In genomic region chr11:87604350-87604749, GRCh38 we compare ENCODE assay signal across 23 cellular contexts.
DNase-seq lines count a peak whose midpoint lies in the region; ATAC-seq, FAIRE-seq and TF ChIP-seq lines count a peak whose summit lies in the region.
"Had no signal": no experiment of that assay in that cellular context is flagged by ENCODE, and none has a peak within 500 bp of the region (broad histone marks: within the 10 kb centered on the region; RNA-seq: fewer than 3 reads in every experiment).

No MANE protein-coding gene starts in this region.

- H2BK15ac ChIP-seq in H1 (ENCODE audit: low read length), result no peak overlapping the region
- no peak overlapping the region for H2BK15ac ChIP-seq in mesendoderm (replicated peaks; ENCODE audit: low read depth)

- H3K36me3 ChIP-seq in GM23338 (ENCODE audit: insufficient read depth) (no peaks in the 10 kb centered on the region), H1 (ENCODE audit: control insufficient read depth in 2 of 4, insufficient read depth in 4 of 4, low read length in 3 of 4) (no peaks in the 10 kb centered on the region), mesendoderm (ENCODE audit: control insufficient read depth, insufficient read depth, low read length) (no peaks in the 10 kb centered on the region), PC-3 (ENCODE audit: low read depth, low read length) (no peaks in the 10 kb centered on the region)
- H3K36me3 ChIP-seq: BLaER1, HAP-1 had no signal

- H3K18ac ChIP-seq in H1 (ENCODE audit: extremely low read depth, low read length) (no peak overlapping the region), mesendoderm (ENCODE audit: low read length) (peak overlapping the region; percentile 6)

- H3K4me1 ChIP-seq in GM23338 (ENCODE audit: insufficient read depth), result no peaks in the 10 kb centered on the region
- no peaks in the 10 kb centered on the region for H3K4me1 ChIP-seq in H1 (replicated peaks in 1 of 4; ENCODE audit: control insufficient read depth in 3 of 4, insufficient read depth in 4 of 4, low read length in 3 of 4)
- no peaks in the 10 kb centered on the region for H3K4me1 ChIP-seq in mesendoderm (ENCODE audit: control insufficient read depth, low read depth, low read length)
- H3K4me1 ChIP-seq in PC-3 (ENCODE audit: insufficient read depth, low read length), result no peaks in the 10 kb centered on the region
- H3K4me1 ChIP-seq: BLaER1, HAP-1 had no signal

- H3K4ac ChIP-seq in H1 (replicated peaks; ENCODE audit: insufficient read length, low read depth, low read length), result no peak overlapping the region
- H3K4ac ChIP-seq in mesendoderm (ENCODE audit: low read depth, low read length), result no peak overlapping the region

- DNase-seq in GM23338 (ENCODE audit: low spot score) (no peak), HPDE6-E6E7 (ENCODE audit: extremely low spot score) (peak; percentile 15), H1 (ENCODE audit: low read depth in 1 of 2, low spot score in 2 of 2) (no peak), mesendoderm (no peak), posterior vena cava (ENCODE audit: low spot score) (no peak), PC-3 (no peak)
- DNase-seq: CD4-positive, alpha-beta T cell; COR-L47; DMS 273 treated with DMSO at 0.1 percent for 48 hours; DND-41; MV-4-11; NCI-H1694; NCI-H2081; NCI-H446; NCI-H526; SHP77 treated with DMSO at 0.1 percent for 48 hours had no signal

- no peak overlapping the region for H3K4me3 ChIP-seq in GM23338
- H3K4me3 ChIP-seq in H1 (ENCODE audit: extremely low read depth in 1 of 4, insufficient read depth in 2 of 4, low read depth in 3 of 4, low read length in 4 of 4), result no peak overlapping the region
- no peak overlapping the region for H3K4me3 ChIP-seq in mesendoderm (ENCODE audit: low read length)
- H3K4me3 ChIP-seq in PC-3 (ENCODE audit: low read length), result no peak overlapping the region
- H3K4me3 ChIP-seq: BLaER1, GM12878, HAP-1, SK-N-MC had no signal

- H2BK20ac ChIP-seq in H1 (ENCODE audit: low read length), result no peak overlapping the region

- H3F3A ChIP-seq in GM23338 (replicated peaks; ENCODE audit: low read depth) (no peaks in the 10 kb centered on the region), PC-3 (ENCODE audit: low read length, unreplicated experiment) (no peaks in the 10 kb centered on the region)

- H3K27me3 Mint-ChIP-seq in GM23338 (ENCODE audit: insufficient read depth, low read depth, poor library complexity), result peaks cover 2% of the 10 kb centered on the region
- H3K27me3 Mint-ChIP-seq: CD4-positive, alpha-beta T cell; IgD-negative memory B cell had no signal

- CTCF ChIA-PET in H1 (lab: Charles Lee; ENCODE audit: partially characterized antibody) (no interaction called here), PC-3 (lab: Charles Lee) (no interaction called here)

- no peak overlapping the region; the same call in 1 of the 2 replicates for H2AFZ ChIP-seq in GM23338
- peak overlapping the region; percentile 20 for H2AFZ ChIP-seq in H1 (ENCODE audit: low read length)
- H2AFZ ChIP-seq in PC-3 (ENCODE audit: low read length), result no peak overlapping the region

- H3K56ac ChIP-seq in H1 (replicated peaks; ENCODE audit: insufficient read length, low read depth, low read length) (no peak overlapping the region), mesendoderm (ENCODE audit: low read length) (no peak overlapping the region)

- H4K20me1 ChIP-seq in GM23338 (replicated peaks; ENCODE audit: insufficient read depth), result no peaks in the 10 kb centered on the region
- H4K20me1 ChIP-seq in H1 (replicated peaks in 1 of 2; ENCODE audit: control insufficient read depth in 1 of 2, insufficient read depth in 2 of 2, low read length in 2 of 2), result no peaks in the 10 kb centered on the region
- H4K20me1 ChIP-seq in PC-3 (ENCODE audit: low read length), result no peaks in the 10 kb centered on the region
- H4K20me1 ChIP-seq: BLaER1 had no signal

- intact Hi-C loops in posterior vena cava (cut with DNase I) (no loop called here), PC-3 (cut with micrococcal nuclease) (no loop called here)

- no peak for FAIRE-seq in H1 (lab: Jason Lieb, UNC)
- FAIRE-seq: GM12878, RCC 7860 had no signal

- no peak overlapping the region for H2BK12ac ChIP-seq in H1 (ENCODE audit: low read depth, low read length)

- H3K9me3 Mint-ChIP-seq in GM23338, result no peaks in the 10 kb centered on the region
- H3K9me3 Mint-ChIP-seq: CD4-positive, alpha-beta T cell had no signal

- H3K4me1 Mint-ChIP-seq in GM23338, result no peaks in the 10 kb centered on the region
- H3K4me1 Mint-ChIP-seq: IgD-negative memory B cell had no signal

- H4K91ac ChIP-seq in H1 (replicated peaks; ENCODE audit: insufficient read length, low read length), result no peak overlapping the region

- H3K27me3 ChIP-seq in GM23338 (ENCODE audit: insufficient read depth) (no peaks in the 10 kb centered on the region), H1 (replicated peaks in 1 of 4; ENCODE audit: control insufficient read depth in 3 of 4, extremely low read depth in 1 of 4, insufficient read depth in 3 of 4, low read length in 3 of 4) (peaks cover 0 to 1% (median 0%) of the 10 kb centered on the region in 4 experiments; a peak in 1 of 7 replicates), mesendoderm (ENCODE audit: insufficient read depth, low read length, poor library complexity) (no peaks in the 10 kb centered on the region), PC-3 (ENCODE audit: low read length) (no peaks in the 10 kb centered on the region)
- H3K27me3 ChIP-seq: BLaER1 had no signal

- POLR2A ChIA-PET in H1 (lab: Charles Lee; ENCODE audit: partially characterized antibody), result no interaction called here
- POLR2A ChIA-PET in PC-3 (lab: Charles Lee; ENCODE audit: unreplicated experiment), result no interaction called here

- no peak overlapping the region for H2BK120ac ChIP-seq in H1 (replicated peaks; ENCODE audit: low read depth, low read length)
- no peak overlapping the region for H2BK120ac ChIP-seq in mesendoderm (ENCODE audit: low read depth, low read length)

- no peaks in the 10 kb centered on the region for H3K36me3 Mint-ChIP-seq in GM23338 (ENCODE audit: low read depth)
- H3K36me3 Mint-ChIP-seq: IgD-negative memory B cell had no signal

- no peak for TF ChIP-seq POLR2A in H1 (IDR thresholded peaks at IDR 0.05; ENCODE audit: control extremely low read depth in 1 of 2, low read depth in 2 of 2, low read length in 2 of 2)
- TF ChIP-seq POLR2A in GM18505 (IDR thresholded peaks at IDR 0.05; ENCODE audit: borderline replicate concordance, extremely low read depth, insufficient read depth, insufficient read length), result no peak

- no peak overlapping the region for H2AK5ac ChIP-seq in H1 (ENCODE audit: low read depth, low read length)
- no peak overlapping the region for H2AK5ac ChIP-seq in mesendoderm (ENCODE audit: low read length)

- 0 out of 2 replicates have a peak overlapping the region, but pooled peaks have one; percentile 65 for H3K27ac Mint-ChIP-seq in GM23338
- H3K27ac Mint-ChIP-seq: CD4-positive, alpha-beta T cell; IgD-negative memory B cell had no signal

- no peak for TF ChIP-seq RAD21 in H1 (IDR thresholded peaks at IDR 0.05 in 1 of 2, conservative IDR thresholded peaks at IDR 0.05 in 1 of 2; ENCODE audit: low read depth in 2 of 2, low read length in 2 of 2)

- no peak overlapping the region for H3K23ac ChIP-seq in H1 (ENCODE audit: insufficient read length)
- H3K23ac ChIP-seq in mesendoderm (ENCODE audit: low read length), result no peak overlapping the region

- ATAC-seq in GM23338 (no peak), GM18505 (IDR thresholded peaks at IDR 0.05; ENCODE audit: unreplicated experiment) (no peak), PC-3 (no peak)
- ATAC-seq: GM12878 had no signal

- H3K4me2 ChIP-seq in GM23338 (no peak overlapping the region), H1 (ENCODE audit: insufficient read depth in 1 of 2, low read depth in 2 of 2, low read length in 2 of 2) (no peak overlapping the region), mesendoderm (ENCODE audit: low read length) (no peak overlapping the region), PC-3 (ENCODE audit: low read length) (no peak overlapping the region)
- H3K4me2 ChIP-seq: BLaER1 had no signal

- H3K79me2 ChIP-seq in GM23338 (replicated peaks; ENCODE audit: insufficient read depth) (no peaks in the 10 kb centered on the region), H1 (ENCODE audit: control insufficient read depth in 1 of 2, insufficient read depth in 2 of 2, low read length in 2 of 2) (no peaks in the 10 kb centered on the region), mesendoderm (ENCODE audit: control insufficient read depth, insufficient read depth, low read length) (no peaks in the 10 kb centered on the region), PC-3 (ENCODE audit: low read length) (no peaks in the 10 kb centered on the region)

- BruUV-seq in PC-3 (replicated peaks; lab: Mats Ljungman, UMichigan), result no TSS peak

- no peak overlapping the region for H2BK5ac ChIP-seq in H1 (ENCODE audit: low read depth, low read length)
- no peak overlapping the region for H2BK5ac ChIP-seq in mesendoderm (ENCODE audit: low read length)

- H3K14ac ChIP-seq in H1 (ENCODE audit: insufficient read length), result no peak overlapping the region

- H3K79me1 ChIP-seq in H1 (ENCODE audit: low read depth, low read length) (no peaks in the 10 kb centered on the region), mesendoderm (ENCODE audit: low read length) (no peaks in the 10 kb centered on the region)

- H3K9me3 ChIP-seq in H1 (ENCODE audit: insufficient read depth in 2 of 2, low read depth in 1 of 2, low read length in 1 of 2) (no peaks in the 10 kb centered on the region), PC-3 (ENCODE audit: low read length) (no peaks in the 10 kb centered on the region)
- H3K9me3 ChIP-seq: BLaER1, HAP-1 had no signal

- H4K8ac ChIP-seq in H1 (ENCODE audit: extremely low read depth, insufficient read depth, low read length) (no peak overlapping the region), mesendoderm (ENCODE audit: low read depth, low read length) (no peak overlapping the region)

- H3K23me2 ChIP-seq in H1 (ENCODE audit: low read depth, low read length), result no peaks in the 10 kb centered on the region

- no peak overlapping the region for H4K5ac ChIP-seq in H1 (ENCODE audit: insufficient read length, low read depth, low read length)
- H4K5ac ChIP-seq in mesendoderm (ENCODE audit: low read length), result no peak overlapping the region

- H3K4me3 Mint-ChIP-seq in GM23338, result no peak overlapping the region
- H3K4me3 Mint-ChIP-seq: CD4-positive, alpha-beta T cell; IgD-negative memory B cell had no signal

- H3K27ac ChIP-seq in GM23338 (ENCODE audit: low read depth) (no peak overlapping the region), H1 (ENCODE audit: low read depth, low read length) (no peak overlapping the region), mesendoderm (ENCODE audit: low read depth, low read length) (no peak overlapping the region), PC-3 (ENCODE audit: low read length) (no peak overlapping the region)
- H3K27ac ChIP-seq: BLaER1, SK-N-MC had no signal

- H3K9me2 ChIP-seq in GM23338 (ENCODE audit: insufficient read depth), result peaks cover 5% of the 10 kb centered on the region; the same call in 1 of the 2 replicates
- no peaks in the 10 kb centered on the region for H3K9me2 ChIP-seq in PC-3 (replicated peaks; ENCODE audit: low read length)

- TF ChIP-seq CTCF in GM23338 (conservative IDR thresholded peaks at IDR 0.05; ENCODE audit: low read depth in 2 of 2) (no peak), H1 (IDR thresholded peaks at IDR 0.05; ENCODE audit: control extremely low read depth in 1 of 3, insufficient read depth in 1 of 3, low read depth in 1 of 3, low read length in 3 of 3) (no peak), PC-3 (conservative IDR thresholded peaks at IDR 0.05; ENCODE audit: low read depth, low read length) (no peak)

- TF ChIP-seq EP300 in H1 (IDR thresholded peaks at IDR 0.05; ENCODE audit: borderline replicate concordance in 1 of 2, low read depth in 2 of 2, low read length in 2 of 2), result no peak

- H3K9ac ChIP-seq in H1 (replicated peaks in 1 of 4; ENCODE audit: extremely low read depth in 1 of 4, low read depth in 3 of 4, low read length in 3 of 4) (no peak overlapping the region), mesendoderm (ENCODE audit: low read length) (no peak overlapping the region), PC-3 (ENCODE audit: low read length) (no peak overlapping the region)
- H3K9ac ChIP-seq: BLaER1 had no signal
